Comparison of ENCODE assay signal across 8 cellular contexts in genomic region chr21:32256873-32257620, GRCh38. TPM values are rescaled to one million over a fixed set of nuclear protein-coding genes. Genes with fewer than 3 reads are reported as not detected.
A peak's percentile ranks its signal among the peaks of the same experiment; 100 is the strongest.
DNase-seq lines count a peak whose midpoint lies in the region; ATAC-seq and TF ChIP-seq lines count a peak whose summit lies in the region.

No MANE protein-coding gene starts in this region.

- peak overlapping the region; percentile 11 for H3K4me2 ChIP-seq in fibroblast of lung (ENCODE audit: extremely low read depth, insufficient read depth, low read length)

- H2AFZ ChIP-seq in fibroblast of lung (ENCODE audit: low read length) = no peak overlapping the region

- H3K9me3 ChIP-seq in fibroblast of lung (ENCODE audit: control insufficient read depth, insufficient read depth, low read depth, low read length) = no peaks in the 10 kb centered on the region

- H3K79me2 ChIP-seq in fibroblast of lung (ENCODE audit: control insufficient read depth, insufficient read depth, low read length) = no peaks in the 10 kb centered on the region

- H3K4me3 ChIP-seq in fibroblast of lung (replicated peaks in 1 of 4; ENCODE audit: control extremely low read depth in 1 of 4, insufficient read depth in 1 of 4, low read depth in 3 of 4, low read length in 4 of 4) = peak overlapping the region in 1 of 4 experiments; percentile 29

- no peaks in the 10 kb centered on the region for H3K36me3 ChIP-seq in fibroblast of lung (ENCODE audit: control insufficient read depth, insufficient read depth, low read length)

- no peaks in the 10 kb centered on the region for H4K20me1 ChIP-seq in fibroblast of lung (ENCODE audit: control insufficient read depth, extremely low read depth, insufficient read depth, low read length)

- peak; percentile 92 for DNase-seq in EH (ENCODE audit: low read depth)
- DNase-seq in NCI-H524 treated with DMSO at 0.1 percent for 48 hours (lab: John Stamatoyannopoulos, UW) = peak; percentile 69
- peak; percentile 86 to 94 for DNase-seq in fibroblast of lung (ENCODE audit: low read depth in 2 of 2)
- peak in 50 of 56 donors; percentile 3 to 76 (median 36) for DNase-seq in nucleus accumbens (lab: John Stamatoyannopoulos, UW)
- no peak for DNase-seq in SIG-M5 (lab: John Stamatoyannopoulos, UW)
- DNase-seq in NCI-H82 treated with DMSO at 0.1 percent for 48 hours (lab: John Stamatoyannopoulos, UW; ENCODE audit: unreplicated experiment) = no peak

- H3K27me3 ChIP-seq in fibroblast of lung (ENCODE audit: control insufficient read depth, insufficient read depth, low read length) = no peaks in the 10 kb centered on the region

- no peak overlapping the region for H3K27ac ChIP-seq in fibroblast of lung (ENCODE audit: insufficient read depth, low read length)

- ATAC-seq in GM18519 (IDR thresholded peaks at IDR 0.05; ENCODE audit: low FRiP score, unreplicated experiment) = no peak
- no peak for ATAC-seq in GM19324 (IDR thresholded peaks at IDR 0.05; ENCODE audit: low FRiP score, unreplicated experiment)

- no peak overlapping the region for H3K9ac ChIP-seq in fibroblast of lung (ENCODE audit: insufficient read depth, low read length)

- H3K4me1 ChIP-seq in fibroblast of lung (ENCODE audit: control insufficient read depth, extremely low read depth, insufficient read depth, low read length) = peaks cover 9% of the 10 kb centered on the region

- no peak for TF ChIP-seq CTCF in fibroblast of lung (conservative IDR thresholded peaks at IDR 0.05 in 1 of 2, IDR thresholded peaks at IDR 0.05 in 1 of 2; ENCODE audit: low read depth in 1 of 2, low read length in 2 of 2)

RNA-seq across cellular contexts. Expression of gene MIS18A, which starts 21.8 kb away (rescaled TPM):
- total RNA-seq in fibroblast of lung = 3.1 and 4.0 TPM in 2 replicates
- polyA plus RNA-seq in fibroblast of lung = 7.6 and 15.5 TPM in 2 replicates
- polyA plus RNA-seq in fibroblast of lung (2012) = 6.4 and 14.3 TPM in 2 replicates
- 0.22 TPM in 1 of 2 replicates, not detected in the other for polyA minus RNA-seq in fibroblast of lung (ENCODE audit: low replicate concordance)

RNA-seq across cellular contexts. Expression of gene MRAP, which starts 41.6 kb away (rescaled TPM):
- 0.17 and 0.26 TPM in 2 replicates for total RNA-seq in fibroblast of lung
- polyA plus RNA-seq in fibroblast of lung = not detected in 2 replicates
- not detected in 2 replicates for polyA plus RNA-seq in fibroblast of lung (2012)
- 0.90 TPM in 1 of 2 replicates, not detected in the other for polyA minus RNA-seq in fibroblast of lung (ENCODE audit: low replicate concordance)

Comparison
In these comparisons a context has a peak if more than half of its experiments do, and no peak if none do; other contexts are left out.
1. DNase-seq: peak in EH (single experiment), NCI-H524 treated with DMSO at 0.1 percent for 48 hours (single experiment), fibroblast of lung (2 of 2) and nucleus accumbens (50 of 56); none in SIG-M5 (single experiment) and NCI-H82 treated with DMSO at 0.1 percent for 48 hours (single experiment).